Comparison of ENCODE assay signal across 9 cellular contexts in the genomic region with DNA sequence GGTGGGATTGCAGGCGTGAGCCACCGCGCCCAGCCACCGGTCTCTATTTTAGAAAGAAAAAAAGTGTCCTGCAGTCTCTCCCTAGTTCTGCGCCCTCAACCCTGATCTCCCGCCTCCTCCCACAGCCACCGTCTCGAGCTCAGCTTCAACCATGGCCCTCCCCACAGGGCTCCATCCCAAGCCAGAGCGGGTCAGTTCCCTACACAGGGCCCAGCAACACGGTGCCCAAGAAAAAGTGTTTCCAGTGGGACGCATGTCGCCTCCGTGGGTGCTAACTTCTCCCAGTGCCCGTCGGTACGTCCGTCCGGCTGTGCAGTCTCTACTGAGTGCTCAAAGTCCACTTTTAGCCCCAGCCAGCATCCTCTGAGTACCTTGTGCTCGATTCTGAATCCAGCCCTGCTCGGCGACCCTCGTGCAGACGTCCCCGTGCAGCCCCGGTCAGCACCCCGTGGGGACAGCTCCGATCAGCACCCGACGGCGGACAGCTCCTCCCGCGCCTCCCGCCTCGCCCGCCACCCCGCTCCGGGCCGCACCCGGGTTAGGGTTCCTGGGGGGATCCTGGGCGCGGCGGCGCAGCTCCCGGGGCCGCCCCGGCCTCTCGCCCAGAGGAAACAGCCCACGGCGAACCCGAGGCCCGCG. TPM values are rescaled to one million over a fixed set of nuclear protein-coding genes. Genes with fewer than 3 reads are reported as not detected.
DNase-seq lines count a peak whose midpoint lies in the region; ATAC-seq, FAIRE-seq and TF ChIP-seq lines count a peak whose summit lies in the region.
"Had no signal": no experiment of that assay in that cellular context is flagged by ENCODE, and none has a peak within 500 bp of the region (broad histone marks: within the 10 kb centered on the region; RNA-seq: fewer than 3 reads in every experiment).

No MANE protein-coding gene starts in this region.

- H4K20me1 ChIP-seq in smooth muscle cell (ENCODE audit: low read depth), result no peaks in the 10 kb centered on the region

- H3F3A ChIP-seq in smooth muscle cell (ENCODE audit: low read depth), result no peaks in the 10 kb centered on the region

- no peak overlapping the region for H3K9ac ChIP-seq in smooth muscle cell (ENCODE audit: low read depth)

- H2AFZ ChIP-seq in smooth muscle cell (ENCODE audit: low read depth), result no peak overlapping the region

- TF ChIP-seq CTCF in GM13976 (IDR thresholded peaks at IDR 0.05; ENCODE audit: borderline replicate concordance, control extremely low read depth, extremely low read depth, insufficient read depth, missing control alignments) (no peak), smooth muscle cell (IDR thresholded peaks at IDR 0.05; ENCODE audit: borderline replicate concordance, insufficient read depth, poor library complexity, severe bottlenecking) (no peak), D721Med (IDR thresholded peaks at IDR 0.05; ENCODE audit: insufficient read depth, missing control alignments) (no peak), brain microvascular endothelial cell (IDR thresholded peaks at IDR 0.05; ENCODE audit: low read depth, low read length, missing control alignments) (no peak)

- H3K79me2 ChIP-seq in smooth muscle cell (ENCODE audit: low read depth), result no peaks in the 10 kb centered on the region

- no peak overlapping the region for H3K27ac ChIP-seq in SJSA1
- no peak overlapping the region for H3K27ac ChIP-seq in smooth muscle cell (ENCODE audit: low read depth)
- H3K27ac ChIP-seq in brain microvascular endothelial cell, result no peak overlapping the region

- H3K4me2 ChIP-seq in smooth muscle cell, result peak overlapping the region; percentile 88

- H3K27ac Mint-ChIP-seq in activated naive CD4-positive, alpha-beta T cell treated with anti-CD3 and anti-CD28 coated beads, Interleukin-2, amount 50 U/mL, for 72 hours, result no peak overlapping the region

- no peaks in the 10 kb centered on the region for H3K9me3 Mint-ChIP-seq in activated naive CD4-positive, alpha-beta T cell treated with anti-CD3 and anti-CD28 coated beads, Interleukin-2, amount 50 U/mL, for 72 hours

- H3K36me3 Mint-ChIP-seq in activated naive CD4-positive, alpha-beta T cell treated with anti-CD3 and anti-CD28 coated beads, Interleukin-2, amount 50 U/mL, for 72 hours, result peaks cover 0 to 18% of the 10 kb centered on the region in 2 donors

- intact Hi-C loops in left ventricle myocardium superior (cut with micrococcal nuclease), result no loop called here

- H3K4me1 ChIP-seq in SJSA1 (replicated peaks) (no peaks in the 10 kb centered on the region), smooth muscle cell (ENCODE audit: low read depth) (peaks cover 5% of the 10 kb centered on the region)

- ATAC-seq in activated naive CD4-positive, alpha-beta T cell treated with anti-CD3 and anti-CD28 coated beads, Interleukin-2, amount 50 U/mL, for 72 hours, result peak; percentile 54 to 79
- ATAC-seq in left ventricle myocardium superior, result peak; percentile 92

- WGBS in smooth muscle cell (ENCODE audit: low lambda C conversion rate), result 36% methylated on average over 33 of the region's 52 CpGs

- H3K36me3 ChIP-seq in SJSA1 (no peaks in the 10 kb centered on the region), smooth muscle cell (ENCODE audit: low read depth) (no peaks in the 10 kb centered on the region), brain microvascular endothelial cell (replicated peaks) (no peaks in the 10 kb centered on the region)

- H3K4me3 ChIP-seq in SJSA1, result no peak overlapping the region
- H3K4me3 ChIP-seq in smooth muscle cell, result peak overlapping the region; percentile 39
- no peak overlapping the region for H3K4me3 ChIP-seq in brain microvascular endothelial cell (ENCODE audit: low read depth, low read length)

- H3K27me3 ChIP-seq in SJSA1 (replicated peaks) (peaks cover 43% of the 10 kb centered on the region), smooth muscle cell (ENCODE audit: low read depth) (peaks cover 47% of the 10 kb centered on the region), brain microvascular endothelial cell (replicated peaks) (peaks cover 39% of the 10 kb centered on the region)

- H3K9me3 ChIP-seq in SJSA1 (replicated peaks) (no peaks in the 10 kb centered on the region), smooth muscle cell (replicated peaks; ENCODE audit: low read depth) (no peaks in the 10 kb centered on the region)

- DNase-seq in GM13976 (ENCODE audit: low spot score), result peak; percentile 90
- DNase-seq in SJSA1 (ENCODE audit: low read depth in 1 of 2, low spot score in 2 of 2), result peak; percentile 24 to 36
- DNase-seq in activated naive CD4-positive, alpha-beta T cell treated with anti-CD3 and anti-CD28 coated beads, Interleukin-2, amount 50 U/mL, for 72 hours (ENCODE audit: low spot score in 2 of 2), result peak in 1 of 2 donors; percentile 83
- peak; percentile 75 for DNase-seq in left ventricle myocardium superior
- peak; percentile 34 for DNase-seq in smooth muscle cell (lab: John Stamatoyannopoulos, UW; ENCODE audit: unreplicated experiment)
- DNase-seq in SK-N-DZ (ENCODE audit: low spot score), result no peak
- DNase-seq in D721Med (ENCODE audit: insufficient read length, low spot score), result no peak
- DNase-seq in brain microvascular endothelial cell, result no peak

- no peak for FAIRE-seq in D721Med (lab: Jason Lieb, UNC)

- in situ Hi-C loops in GM13976 (cut with MboI; ENCODE audit: low sequenced_read_pairs, unreplicated experiment) (no loop called here), brain microvascular endothelial cell (cut with HindIII; ENCODE audit: low pct_ligation_motif_present, low sequenced_read_pairs) (no loop called here)

RNA-seq across cellular contexts. Expression of a gene that starts 0.7 kb away (rescaled TPM):
- 0.03 TPM in 1 of 2 replicates, not detected in the other for total RNA-seq in SJSA1 (2014; rRNA removed; shearing (Covaris generic))
- under 1 TPM; 0.27 to 0.54 TPM for total RNA-seq in activated naive CD4-positive, alpha-beta T cell treated with anti-CD3 and anti-CD28 coated beads, Interleukin-2, amount 50 U/mL, for 72 hours
- total RNA-seq in left ventricle myocardium superior (0.57 TPM), smooth muscle cell (0.63 TPM in 2 replicates)
- polyA plus RNA-seq in smooth muscle cell, result 1.2 and 1.5 TPM in 2 replicates
- polyA plus RNA-seq in SK-N-DZ (2014; cell fraction: cytosol; rRNA removed), result 40.5 and 51.3 TPM in 2 replicates
- polyA plus RNA-seq in SK-N-DZ (2014; cell fraction: nucleus; rRNA removed), result 53.5 and 59.1 TPM in 2 replicates

RNA-seq across cellular contexts. Expression of a gene that starts 17.3 kb away (rescaled TPM):
- 26.5 and 47.8 TPM in 2 replicates for total RNA-seq in SJSA1 (2014; rRNA removed; shearing (Covaris generic))
- 100 to 1,000 TPM in 1 of 2 donors, 10 to 100 TPM in 1; 83.8 to 127 TPM for total RNA-seq in activated naive CD4-positive, alpha-beta T cell treated with anti-CD3 and anti-CD28 coated beads, Interleukin-2, amount 50 U/mL, for 72 hours
- 42.7 TPM for total RNA-seq in left ventricle myocardium superior
- total RNA-seq in smooth muscle cell, result 33.6 and 35.2 TPM in 2 replicates
- 62.8 and 64.8 TPM in 2 replicates for polyA plus RNA-seq in smooth muscle cell
- 26.8 and 53.2 TPM in 2 replicates for polyA plus RNA-seq in SK-N-DZ (2014; cell fraction: cytosol; rRNA removed)
- 295 and 358 TPM in 2 replicates for polyA plus RNA-seq in SK-N-DZ (2014; cell fraction: nucleus; rRNA removed)

RNA-seq across cellular contexts. Expression of a gene that starts 21.7 kb away (rescaled TPM):
- 1.7 and 2.5 TPM in 2 replicates for total RNA-seq in SJSA1 (2014; rRNA removed; shearing (Covaris generic))
- 10 to 100 TPM; 61.8 to 92.2 TPM for total RNA-seq in activated naive CD4-positive, alpha-beta T cell treated with anti-CD3 and anti-CD28 coated beads, Interleukin-2, amount 50 U/mL, for 72 hours
- total RNA-seq in left ventricle myocardium superior (458 TPM), smooth muscle cell (13.1 and 19.3 TPM in 2 replicates)
- 20.7 and 38.3 TPM in 2 replicates for polyA plus RNA-seq in smooth muscle cell
- 19.3 and 21.0 TPM in 2 replicates for polyA plus RNA-seq in SK-N-DZ (2014; cell fraction: cytosol; rRNA removed)
- 380 and 392 TPM in 2 replicates for polyA plus RNA-seq in SK-N-DZ (2014; cell fraction: nucleus; rRNA removed)

RNA-seq across cellular contexts. Expression of a gene that starts 28.0 kb away (rescaled TPM):
- 20.2 and 22.7 TPM in 2 replicates for total RNA-seq in SJSA1 (2014; rRNA removed; shearing (Covaris generic))
- total RNA-seq in activated naive CD4-positive, alpha-beta T cell treated with anti-CD3 and anti-CD28 coated beads, Interleukin-2, amount 50 U/mL, for 72 hours, result 10 to 100 TPM; 23.8 to 24.7 TPM
- 22.2 TPM for total RNA-seq in left ventricle myocardium superior
- 16.6 and 19.9 TPM in 2 replicates for total RNA-seq in smooth muscle cell
- 16.6 and 17.7 TPM in 2 replicates for polyA plus RNA-seq in smooth muscle cell
- 6.9 and 11.8 TPM in 2 replicates for polyA plus RNA-seq in SK-N-DZ (2014; cell fraction: cytosol; rRNA removed)
- polyA plus RNA-seq in SK-N-DZ (2014; cell fraction: nucleus; rRNA removed), result 23.9 and 33.5 TPM in 2 replicates

RNA-seq across cellular contexts. Expression of a gene that starts 37.2 kb away (rescaled TPM):
- not detected in 2 replicates for total RNA-seq in SJSA1 (2014; rRNA removed; shearing (Covaris generic))
- total RNA-seq in activated naive CD4-positive, alpha-beta T cell treated with anti-CD3 and anti-CD28 coated beads, Interleukin-2, amount 50 U/mL, for 72 hours, result 1 to 10 TPM in 1 of 2 donors, under 1 TPM in 1; 0.80 to 3.9 TPM
- total RNA-seq in left ventricle myocardium superior (not detected), smooth muscle cell (not detected in 2 replicates)
- polyA plus RNA-seq in smooth muscle cell, result not detected in 2 replicates
- polyA plus RNA-seq in SK-N-DZ (2014; cell fraction: cytosol; rRNA removed), result 2.3 TPM in 1 of 2 replicates, not detected in the other
- not detected in 2 replicates for polyA plus RNA-seq in SK-N-DZ (2014; cell fraction: nucleus; rRNA removed)
- total RNA-seq: mononuclear cell had no signal

Comparison
In these comparisons a context has a peak if more than half of its experiments do, and no peak if none do; other contexts are left out.
1. DNase-seq: peak in GM13976 (single experiment), SJSA1 (2 of 2), left ventricle myocardium superior (single experiment) and smooth muscle cell (single experiment); none in SK-N-DZ (single experiment), D721Med (single experiment) and brain microvascular endothelial cell (single experiment).